19 cellular contexts compared by ENCODE assay signal in the genomic region with DNA sequence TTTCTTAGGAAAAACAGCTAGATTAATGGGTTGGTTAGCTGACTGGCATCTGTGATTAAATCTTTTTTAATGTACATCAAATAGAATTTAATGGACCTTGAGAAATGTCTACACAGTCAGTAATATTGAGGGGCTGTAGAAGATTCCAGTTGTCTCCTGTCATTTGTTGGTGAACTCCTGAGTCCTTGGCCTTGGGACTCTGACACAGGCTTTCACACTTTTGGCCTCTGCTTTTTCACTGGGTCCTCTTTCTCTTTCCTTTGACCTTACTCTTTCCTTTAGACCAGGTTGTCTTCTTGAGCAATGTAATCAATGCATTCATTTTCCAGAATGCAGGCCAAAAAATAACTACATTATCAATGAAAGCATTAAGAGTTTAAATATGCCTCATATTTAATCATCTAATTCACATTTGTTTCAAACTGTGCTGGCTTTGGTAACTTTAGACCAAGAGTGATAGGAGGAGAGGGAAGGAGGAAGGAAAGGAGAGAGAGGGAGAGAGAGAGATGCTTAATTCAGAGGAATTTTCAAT.
"Had no signal": no experiment of that assay in that cellular context is flagged by ENCODE, and none has a peak within 500 bp of the region (broad histone marks: within the 10 kb centered on the region; RNA-seq: fewer than 3 reads in every experiment).

No MANE protein-coding gene starts in this region.

- H3K9me3 ChIP-seq: body of pancreas, pancreas, vagina had no signal

- DNase-seq: activated B cell treated with CpG ODN at 0.5 μM for 24 hours; activated CD4-positive, alpha-beta T cell treated with anti-CD3 and anti-CD28 coated beads for 48 hours; activated CD8-positive, alpha-beta memory T cell treated with anti-CD3 and anti-CD28 coated beads, Interleukin-2, amount 50 U/mL, for 4 hours; activated CD8-positive, alpha-beta T cell treated with anti-CD3 and anti-CD28 coated beads, Interleukin-2, amount 10 ng/mL, durations not matched to agents 7 days and 5 days; activated gamma-delta T cell; activated T-cell treated with anti-CD3 and anti-CD28 coated beads, Interleukin-2, amount 50 U/mL, for 72 hours; amniotic stem cell; body of pancreas; effector memory CD4-positive, alpha-beta T cell; foreskin fibroblast; left ventricle myocardium superior; mesenchymal stem cell; pancreas; sigmoid colon; stimulated activated CD4-positive, alpha-beta T cell treated with anti-CD3 and anti-CD28 coated beads, Interleukin-1b, Interleukin-23, amount 100 ng/mL, for 48 hours had no signal

- H3K4me3 ChIP-seq: body of pancreas, pancreas, sigmoid colon, tibial nerve, vagina had no signal

- ATAC-seq: activated CD8-positive, alpha-beta T cell treated with anti-CD3 and anti-CD28 coated beads, Interleukin-2, amount 10 ng/mL, durations not matched to agents 7 days and 5 days; activated naive CD4-positive, alpha-beta T cell treated with anti-CD3 and anti-CD28 coated beads, Interleukin-2, amount 50 U/mL, for 72 hours; activated T-cell treated with anti-CD3 and anti-CD28 coated beads, Interleukin-2, amount 50 U/mL, for 72 hours; body of pancreas; left ventricle myocardium superior; pancreas had no signal

- H3K27ac ChIP-seq: body of pancreas, pancreas, sigmoid colon, tibial nerve, vagina had no signal

- H3K36me3 ChIP-seq: pancreas, sigmoid colon, tibial nerve, vagina had no signal

- H3K4me1 ChIP-seq: body of pancreas, pancreas, sigmoid colon, vagina had no signal

- H3K9me3 Mint-ChIP-seq: activated B cell treated with CpG ODN at 0.5 μM for 24 hours; activated T-cell treated with anti-CD3 and anti-CD28 coated beads, Interleukin-2, amount 50 U/mL, for 72 hours; central memory CD8-positive, alpha-beta T cell had no signal

- H3K27ac Mint-ChIP-seq: activated B cell treated with CpG ODN at 0.5 μM for 24 hours; activated CD8-positive, alpha-beta T cell treated with anti-CD3 and anti-CD28 coated beads, Interleukin-2, amount 10 ng/mL, durations not matched to agents 7 days and 5 days; activated naive CD4-positive, alpha-beta T cell treated with anti-CD3 and anti-CD28 coated beads, Interleukin-2, amount 50 U/mL, for 72 hours; activated T-cell treated with anti-CD3 and anti-CD28 coated beads, Interleukin-2, amount 50 U/mL, for 72 hours had no signal

- H3K4me1 Mint-ChIP-seq: central memory CD8-positive, alpha-beta T cell had no signal

- H3K27me3 ChIP-seq: body of pancreas, pancreas, sigmoid colon, tibial nerve, vagina had no signal

- H3K27me3 Mint-ChIP-seq: activated B cell treated with CpG ODN at 0.5 μM for 24 hours; central memory CD8-positive, alpha-beta T cell had no signal

- H3K4me3 Mint-ChIP-seq: activated B cell treated with CpG ODN at 0.5 μM for 24 hours; activated CD8-positive, alpha-beta T cell treated with anti-CD3 and anti-CD28 coated beads, Interleukin-2, amount 10 ng/mL, durations not matched to agents 7 days and 5 days; activated T-cell treated with anti-CD3 and anti-CD28 coated beads, Interleukin-2, amount 50 U/mL, for 72 hours; central memory CD8-positive, alpha-beta T cell had no signal
